In genomic region chr1:90706437-90707362, GRCh38 we compare ENCODE assay signal across 9 cellular contexts. TPM values are rescaled to one million over a fixed set of nuclear protein-coding genes. Genes with fewer than 3 reads are reported as not detected.
A peak's percentile ranks its signal among the peaks of the same experiment; 100 is the strongest.
DNase-seq lines count a peak whose midpoint lies in the region; ATAC-seq and TF ChIP-seq lines count a peak whose summit lies in the region.
"Had no signal": no experiment of that assay in that cellular context is flagged by ENCODE, and none has a peak within 500 bp of the region (broad histone marks: within the 10 kb centered on the region; RNA-seq: fewer than 3 reads in every experiment).

No MANE protein-coding gene starts in this region.

- H3K9ac ChIP-seq in Loucy (ENCODE audit: low read depth, low read length, poor library complexity, severe bottlenecking): no peak overlapping the region

- H3K79me2 ChIP-seq in Loucy (ENCODE audit: insufficient read depth, low read length): no peaks in the 10 kb centered on the region

- H3K9me3 ChIP-seq in CD8-positive, alpha-beta T cell (ENCODE audit: low read length): no peaks in the 10 kb centered on the region
- H3K9me3 ChIP-seq in Loucy (ENCODE audit: insufficient read depth, low read depth, low read length): no peaks in the 10 kb centered on the region

- no peak overlapping the region for H3K27ac ChIP-seq in CD8-positive, alpha-beta T cell (ENCODE audit: low read depth, low read length)
- peak overlapping the region in 1 of 59 donors; percentile 89 for H3K27ac ChIP-seq in dorsolateral prefrontal cortex

- H3K4me3 Mint-ChIP-seq in CD8-positive, alpha-beta T cell: peak overlapping the region; percentile 36
- H3K4me3 Mint-ChIP-seq in naive thymus-derived CD8-positive, alpha-beta T cell: peak overlapping the region; percentile 32 to 71 (median 60)

- no peaks in the 10 kb centered on the region for H3K9me3 Mint-ChIP-seq in CD8-positive, alpha-beta T cell
- peaks cover 0 to 21% (median 7%) of the 10 kb centered on the region in 9 donors for H3K9me3 Mint-ChIP-seq in naive thymus-derived CD8-positive, alpha-beta T cell

- TF ChIP-seq CTCF in CD8-positive, alpha-beta T cell (IDR thresholded peaks at IDR 0.05): no peak
- TF ChIP-seq CTCF in Loucy (conservative IDR thresholded peaks at IDR 0.05; ENCODE audit: low read length): no peak
- no peak for TF ChIP-seq CTCF in dorsolateral prefrontal cortex (IDR thresholded peaks at IDR 0.05 in 54 of 56, conservative IDR thresholded peaks at IDR 0.05 in 2 of 56; ENCODE audit: low read depth in 1 of 56, partially characterized antibody in 56 of 56)

- no peaks in the 10 kb centered on the region for H3K36me3 Mint-ChIP-seq in CD8-positive, alpha-beta T cell
- peaks cover 0 to 13% (median 0%) of the 10 kb centered on the region in 3 donors for H3K36me3 Mint-ChIP-seq in naive thymus-derived CD8-positive, alpha-beta T cell

- H3K4me2 ChIP-seq in Loucy (ENCODE audit: low read depth, low read length, poor library complexity, severe bottlenecking): peak overlapping the region; percentile 69

- peaks cover 35% of the 10 kb centered on the region for H3K27me3 ChIP-seq in CD8-positive, alpha-beta T cell (ENCODE audit: insufficient read depth, low read length)
- H3K27me3 ChIP-seq in Loucy (ENCODE audit: insufficient read depth, low read length, poor library complexity, severe bottlenecking) (peaks cover 12% of the 10 kb centered on the region), dorsolateral prefrontal cortex (peaks cover 31 to 100% (median 95%) of the 10 kb centered on the region in 45 donors)

- peaks cover 10% of the 10 kb centered on the region for H3K4me1 ChIP-seq in CD8-positive, alpha-beta T cell (ENCODE audit: insufficient read depth, low read length)
- no peaks in the 10 kb centered on the region for H3K4me1 ChIP-seq in Loucy (ENCODE audit: insufficient read depth, low read length, poor library complexity, severe bottlenecking)

- no peaks in the 10 kb centered on the region for H4K20me1 ChIP-seq in Loucy (ENCODE audit: insufficient read depth, low read length, poor library complexity, severe bottlenecking)

- peak overlapping the region; percentile 78 for H2AFZ ChIP-seq in Loucy (ENCODE audit: low read length)

- H3K4me3 ChIP-seq in CD8-positive, alpha-beta T cell (ENCODE audit: low read depth, low read length): no peak overlapping the region
- H3K4me3 ChIP-seq in Loucy (ENCODE audit: low read length, poor library complexity, severe bottlenecking) (peak overlapping the region; percentile 66), dorsolateral prefrontal cortex (peak overlapping the region in 39 of 59 donors; percentile 2 to 56 (median 31))

- CTCF ChIA-PET in CD8-positive, alpha-beta T cell (lab: Charles Lee): no interaction called here

- H3K27ac Mint-ChIP-seq in CD8-positive, alpha-beta T cell: no peak overlapping the region
- no peak overlapping the region for H3K27ac Mint-ChIP-seq in naive thymus-derived CD8-positive, alpha-beta T cell

- H3F3A ChIP-seq in Loucy (ENCODE audit: low read depth): no peaks in the 10 kb centered on the region

- intact Hi-C loops in CD8-positive, alpha-beta T cell (cut with DNase I, micrococcal nuclease): no loop called here
- intact Hi-C loops in dorsolateral prefrontal cortex (cut with DNase I): no loop called here

- peaks cover 76% of the 10 kb centered on the region for H3K27me3 Mint-ChIP-seq in CD8-positive, alpha-beta T cell (ENCODE audit: low read depth)
- peaks cover 59 to 99% (median 77%) of the 10 kb centered on the region in 5 donors for H3K27me3 Mint-ChIP-seq in naive thymus-derived CD8-positive, alpha-beta T cell

- peak; percentile 29 for ATAC-seq in CD8-positive, alpha-beta T cell
- ATAC-seq in naive thymus-derived CD8-positive, alpha-beta T cell: peak; percentile 62 to 65

- H3K4me1 Mint-ChIP-seq in CD8-positive, alpha-beta T cell (ENCODE audit: low read depth): peaks cover 10% of the 10 kb centered on the region
- H3K4me1 Mint-ChIP-seq in naive thymus-derived CD8-positive, alpha-beta T cell: peaks cover 5 to 22% (median 15%) of the 10 kb centered on the region in 4 donors

- no peak for DNase-seq in CD8-positive, alpha-beta T cell
- DNase-seq in dorsolateral prefrontal cortex (peak in 1 of 10 donors; percentile 66), occipital lobe (lab: John Stamatoyannopoulos, UW) (no peak), SHP77 treated with DMSO at 0.1 percent for 48 hours (lab: John Stamatoyannopoulos, UW) (no peak), epidermal melanocyte (ENCODE audit: insufficient read length, low spot score) (no peak)
- no peak for DNase-seq in naive thymus-derived CD8-positive, alpha-beta T cell
- DNase-seq in activated CD4-positive, alpha-beta T cell treated with anti-CD3 and anti-CD28 coated beads, Interleukin-2, amount 50 U/mL, for 4 hours: no peak

- H3K9me2 ChIP-seq in Loucy (replicated peaks; ENCODE audit: low read depth, low read length): no peaks in the 10 kb centered on the region

- H3K36me3 ChIP-seq in CD8-positive, alpha-beta T cell (ENCODE audit: insufficient read depth, low read length): no peaks in the 10 kb centered on the region
- no peaks in the 10 kb centered on the region for H3K36me3 ChIP-seq in Loucy (ENCODE audit: insufficient read depth, low read length)

- POLR2A ChIA-PET in CD8-positive, alpha-beta T cell (lab: Charles Lee): no interaction called here
- POLR2A ChIA-PET in naive thymus-derived CD8-positive, alpha-beta T cell (lab: Charles Lee): interaction anchor here (0.6 kb wide), 1 partner anchor 1814 kb away, joined by 3 read pairs; no protein-coding TSS in a partner anchor

RNA-seq across cellular contexts. Expression of gene BARHL2, which starts 10.4 kb away (rescaled TPM):
- not detected for total RNA-seq in CD8-positive, alpha-beta T cell
- total RNA-seq in dorsolateral prefrontal cortex (under 1 TPM in 5 of 120 experiments, not detected in 115; 0.24 to 0.32 (median 0.28) TPM), occipital lobe (not detected)
- total RNA-seq in naive thymus-derived CD8-positive, alpha-beta T cell: not detected
- not detected for polyA plus RNA-seq in naive thymus-derived CD8-positive, alpha-beta T cell
- total RNA-seq: T-helper 1 cell treated with Interleukin-12 subunit alpha and Interleukin-12 subunit beta and Interleukin-4 antibody, amounts not matched to agents 30 ng/mL and 1 ng/mL, for 36 hours had no signal
